Comparison of ENCODE assay signal across 1 cellular context in the genomic region with DNA sequence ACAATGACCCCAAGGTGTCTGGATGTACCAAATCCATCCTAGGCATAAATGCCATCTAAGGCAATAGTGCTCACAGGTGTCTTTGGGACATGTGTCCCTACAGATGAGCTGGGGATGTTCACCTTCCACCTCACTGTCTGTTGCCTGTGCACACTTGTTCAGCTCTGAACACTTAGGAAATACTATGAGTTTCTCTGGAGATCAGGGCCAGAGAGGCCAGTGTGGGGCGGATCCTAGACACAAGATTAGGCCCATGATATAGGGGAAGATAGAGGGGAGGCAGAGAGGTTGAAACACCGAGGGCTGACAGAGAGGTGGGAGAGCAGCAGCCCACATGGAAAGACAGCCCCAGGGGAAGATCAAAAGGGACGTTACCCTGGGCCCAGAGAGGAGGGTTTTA.
TF ChIP-seq lines count a peak whose summit lies in the region.

No MANE protein-coding gene starts in this region.

TF ChIP-seq in IMR-90, 13 proteins besides CTCF, POLR2A, EP300 and RAD21:
- TF ChIP-seq MAFK (IDR thresholded peaks at IDR 0.05; ENCODE audit: low read depth, low read length) (no peak), FOS (IDR thresholded peaks at IDR 0.05; ENCODE audit: low read depth, low read length) (no peak), BHLHE40 (IDR thresholded peaks at IDR 0.05; ENCODE audit: low read depth, low read length) (no peak), MAZ (IDR thresholded peaks at IDR 0.05; ENCODE audit: borderline replicate concordance, low read depth, low read length) (no peak), MXI1 (IDR thresholded peaks at IDR 0.05; ENCODE audit: borderline replicate concordance, low read depth, low read length) (no peak), ELK1 (IDR thresholded peaks at IDR 0.05; ENCODE audit: borderline replicate concordance, low read depth, low read length) (no peak), SMC3 (IDR thresholded peaks at IDR 0.05; ENCODE audit: low read depth, low read length) (no peak)
